ENCODE assay signal across 1 cellular context in the genomic region with DNA sequence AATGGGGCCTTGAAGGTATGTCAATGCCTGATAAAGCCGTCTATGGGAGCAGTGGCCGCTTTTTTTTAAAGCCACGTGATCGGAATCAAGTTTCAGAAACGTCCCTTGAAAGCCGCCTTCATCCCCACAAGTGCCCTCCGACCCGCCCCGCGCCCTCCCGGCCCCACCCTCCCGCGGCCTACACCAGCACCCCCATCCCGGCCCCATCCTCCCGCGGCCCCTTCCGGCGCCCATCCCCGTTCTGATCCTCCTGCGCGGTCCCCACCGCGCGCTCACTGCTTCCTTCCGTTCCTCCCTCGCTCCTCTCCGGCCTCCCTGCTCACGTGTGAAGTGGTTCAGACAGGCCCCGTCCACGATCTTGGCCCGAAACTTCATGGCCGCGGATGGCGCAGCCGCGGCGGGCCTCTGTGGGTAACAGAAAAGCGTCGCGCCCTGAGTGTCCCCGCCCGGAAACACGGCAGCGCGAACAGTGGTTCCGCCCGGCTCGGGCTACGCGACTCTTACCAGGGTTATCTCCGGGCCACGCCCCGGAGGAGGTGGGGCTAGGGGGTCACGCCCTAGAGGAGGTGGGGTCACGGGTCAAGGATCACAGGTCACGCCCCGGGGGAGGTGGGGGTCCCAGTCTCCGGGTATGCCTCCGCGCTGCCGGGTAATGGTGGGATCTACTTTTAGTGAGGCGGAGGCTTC.
A peak's percentile ranks its signal among the peaks of the same experiment; 100 is the strongest.
TF ChIP-seq lines count a peak whose summit lies in the region.

Gene HUS1, minus strand, starts transcription at position 471 of the 687 bp plus-strand sequence. Its CDS starts 96 bp downstream, at position 375.

TF ChIP-seq in HepG2, 621 proteins besides CTCF, POLR2A, EP300 and RAD21 (continued from another document and continues in another):
- TF ChIP-seq, protein P1, sequence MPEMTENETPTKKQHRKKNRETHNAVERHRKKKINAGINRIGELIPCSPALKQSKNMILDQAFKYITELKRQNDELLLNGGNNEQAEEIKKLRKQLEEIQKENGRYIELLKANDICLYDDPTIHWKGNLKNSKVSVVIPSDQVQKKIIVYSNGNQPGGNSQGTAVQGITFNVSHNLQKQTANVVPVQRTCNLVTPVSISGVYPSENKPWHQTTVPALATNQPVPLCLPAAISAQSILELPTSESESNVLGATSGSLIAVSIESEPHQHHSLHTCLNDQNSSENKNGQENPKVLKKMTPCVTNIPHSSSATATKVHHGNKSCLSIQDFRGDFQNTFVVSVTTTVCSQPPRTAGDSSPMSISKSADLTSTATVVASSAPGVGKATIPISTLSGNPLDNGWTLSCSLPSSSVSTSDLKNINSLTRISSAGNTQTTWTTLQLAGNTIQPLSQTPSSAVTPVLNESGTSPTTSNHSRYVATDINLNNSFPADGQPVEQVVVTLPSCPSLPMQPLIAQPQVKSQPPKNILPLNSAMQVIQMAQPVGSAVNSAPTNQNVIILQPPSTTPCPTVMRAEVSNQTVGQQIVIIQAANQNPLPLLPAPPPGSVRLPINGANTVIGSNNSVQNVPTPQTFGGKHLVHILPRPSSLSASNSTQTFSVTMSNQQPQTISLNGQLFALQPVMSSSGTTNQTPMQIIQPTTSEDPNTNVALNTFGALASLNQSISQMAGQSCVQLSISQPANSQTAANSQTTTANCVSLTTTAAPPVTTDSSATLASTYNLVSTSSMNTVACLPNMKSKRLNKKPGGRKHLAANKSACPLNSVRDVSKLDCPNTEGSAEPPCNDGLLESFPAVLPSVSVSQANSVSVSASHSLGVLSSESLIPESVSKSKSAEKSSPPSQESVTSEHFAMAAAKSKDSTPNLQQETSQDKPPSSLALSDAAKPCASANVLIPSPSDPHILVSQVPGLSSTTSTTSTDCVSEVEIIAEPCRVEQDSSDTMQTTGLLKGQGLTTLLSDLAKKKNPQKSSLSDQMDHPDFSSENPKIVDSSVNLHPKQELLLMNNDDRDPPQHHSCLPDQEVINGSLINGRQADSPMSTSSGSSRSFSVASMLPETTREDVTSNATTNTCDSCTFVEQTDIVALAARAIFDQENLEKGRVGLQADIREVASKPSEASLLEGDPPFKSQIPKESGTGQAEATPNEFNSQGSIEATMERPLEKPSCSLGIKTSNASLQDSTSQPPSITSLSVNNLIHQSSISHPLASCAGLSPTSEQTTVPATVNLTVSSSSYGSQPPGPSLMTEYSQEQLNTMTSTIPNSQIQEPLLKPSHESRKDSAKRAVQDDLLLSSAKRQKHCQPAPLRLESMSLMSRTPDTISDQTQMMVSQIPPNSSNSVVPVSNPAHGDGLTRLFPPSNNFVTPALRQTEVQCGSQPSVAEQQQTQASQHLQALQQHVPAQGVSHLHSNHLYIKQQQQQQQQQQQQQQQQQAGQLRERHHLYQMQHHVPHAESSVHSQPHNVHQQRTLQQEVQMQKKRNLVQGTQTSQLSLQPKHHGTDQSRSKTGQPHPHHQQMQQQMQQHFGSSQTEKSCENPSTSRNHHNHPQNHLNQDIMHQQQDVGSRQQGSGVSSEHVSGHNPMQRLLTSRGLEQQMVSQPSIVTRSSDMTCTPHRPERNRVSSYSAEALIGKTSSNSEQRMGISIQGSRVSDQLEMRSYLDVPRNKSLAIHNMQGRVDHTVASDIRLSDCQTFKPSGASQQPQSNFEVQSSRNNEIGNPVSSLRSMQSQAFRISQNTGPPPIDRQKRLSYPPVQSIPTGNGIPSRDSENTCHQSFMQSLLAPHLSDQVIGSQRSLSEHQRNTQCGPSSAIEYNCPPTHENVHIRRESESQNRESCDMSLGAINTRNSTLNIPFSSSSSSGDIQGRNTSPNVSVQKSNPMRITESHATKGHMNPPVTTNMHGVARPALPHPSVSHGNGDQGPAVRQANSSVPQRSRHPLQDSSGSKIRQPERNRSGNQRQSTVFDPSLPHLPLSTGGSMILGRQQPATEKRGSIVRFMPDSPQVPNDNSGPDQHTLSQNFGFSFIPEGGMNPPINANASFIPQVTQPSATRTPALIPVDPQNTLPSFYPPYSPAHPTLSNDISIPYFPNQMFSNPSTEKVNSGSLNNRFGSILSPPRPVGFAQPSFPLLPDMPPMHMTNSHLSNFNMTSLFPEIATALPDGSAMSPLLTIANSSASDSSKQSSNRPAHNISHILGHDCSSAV (CRISPR knock-in tag; IDR thresholded peaks at IDR 0.05; ENCODE audit: borderline replicate concordance), result no peak
- TF ChIP-seq CERS6 (CRISPR knock-in tag; IDR thresholded peaks at IDR 0.05) (no peak), ZNF704 (CRISPR knock-in tag; IDR thresholded peaks at IDR 0.05; ENCODE audit: borderline replicate concordance) (peak; percentile 77; the same call in 1 of the 2 replicates), KDM5A (IDR thresholded peaks at IDR 0.05; ENCODE audit: borderline replicate concordance, low read length) (peak; percentile 94), ZBTB38 (CRISPR knock-in tag; IDR thresholded peaks at IDR 0.05) (peak; percentile 87), ZNF672 (CRISPR knock-in tag; IDR thresholded peaks at IDR 0.05) (0 out of 2 replicates have a peak, but pooled peaks have one; percentile 26), ZNF446 (CRISPR knock-in tag; IDR thresholded peaks at IDR 0.05) (no peak; the same call in 1 of the 2 replicates), ZNF576 (CRISPR knock-in tag; IDR thresholded peaks at IDR 0.05) (0 out of 2 replicates have a peak, but pooled peaks have one; percentile 71), ZNF180 (CRISPR knock-in tag; IDR thresholded peaks at IDR 0.05; ENCODE audit: borderline replicate concordance, low read depth) (no peak), HCFC1 (IDR thresholded peaks at IDR 0.05; ENCODE audit: low read depth, low read length) (peak; percentile 62; the same call in 1 of the 2 replicates), ZNF354B (CRISPR knock-in tag; IDR thresholded peaks at IDR 0.05) (no peak), CHD2 (IDR thresholded peaks at IDR 0.05; ENCODE audit: low read depth, low read length) (peak; percentile 46; the same call in 1 of the 2 replicates), ZNF256 (CRISPR knock-in tag; conservative IDR thresholded peaks at IDR 0.05) (peak; percentile 77; the same call in 1 of the 2 replicates), NR2F6 (IDR thresholded peaks at IDR 0.05) (peak; percentile 98), NR2F6 (CRISPR knock-in tag; IDR thresholded peaks at IDR 0.05) (peak; percentile 98), YEATS2 (CRISPR knock-in tag; IDR thresholded peaks at IDR 0.05; ENCODE audit: borderline replicate concordance) (peak; percentile 94), PAF1 (CRISPR knock-in tag; IDR thresholded peaks at IDR 0.05) (no peak), MEIS1 (CRISPR knock-in tag; IDR thresholded peaks at IDR 0.05; ENCODE audit: borderline replicate concordance) (peak; percentile 63; the same call in 1 of the 2 replicates), KAT8 (CRISPR knock-in tag; IDR thresholded peaks at IDR 0.05) (peak; percentile 96), ZNF230 (CRISPR knock-in tag; IDR thresholded peaks at IDR 0.05) (peak; percentile 85), RNF219 (CRISPR knock-in tag; IDR thresholded peaks at IDR 0.05) (no peak), RARA (CRISPR knock-in tag; IDR thresholded peaks at IDR 0.05) (peak; percentile 85), TBP (CRISPR knock-in tag; IDR thresholded peaks at IDR 0.05) (no peak), ARNTL (CRISPR knock-in tag; IDR thresholded peaks at IDR 0.05) (peak; percentile 86), KLF9 (CRISPR knock-in tag; IDR thresholded peaks at IDR 0.05; ENCODE audit: low read depth) (no peak), HNRNPUL1 (IDR thresholded peaks at IDR 0.05; ENCODE audit: low read depth, low read length) (peak; percentile 89), MTA1 (CRISPR knock-in tag; IDR thresholded peaks at IDR 0.05; ENCODE audit: borderline replicate concordance) (peak; percentile 84; the same call in 1 of the 2 replicates), HINFP (CRISPR knock-in tag; IDR thresholded peaks at IDR 0.05; ENCODE audit: low read depth) (peak; percentile 84), ZNF776 (CRISPR knock-in tag; IDR thresholded peaks at IDR 0.05) (peak; percentile 49; the same call in 1 of the 2 replicates), ZZZ3 (CRISPR knock-in tag; IDR thresholded peaks at IDR 0.05; ENCODE audit: borderline replicate concordance) (peak; percentile 98; the same call in 1 of the 2 replicates), HNRNPLL (IDR thresholded peaks at IDR 0.05; ENCODE audit: low read depth, low read length, poor library complexity, severe bottlenecking) (peak; percentile 88), ZNF83 (CRISPR knock-in tag; IDR thresholded peaks at IDR 0.05; ENCODE audit: borderline replicate concordance) (no peak), ZNF644 (CRISPR knock-in tag; IDR thresholded peaks at IDR 0.05; ENCODE audit: low read depth) (no peak), ZNF121 (CRISPR knock-in tag; IDR thresholded peaks at IDR 0.05) (no peak), GABPB1 (CRISPR knock-in tag; IDR thresholded peaks at IDR 0.05) (peak; percentile 95), MXD3 (CRISPR knock-in tag; IDR thresholded peaks at IDR 0.05) (peak; percentile 92)
- TF ChIP-seq, protein P2, sequence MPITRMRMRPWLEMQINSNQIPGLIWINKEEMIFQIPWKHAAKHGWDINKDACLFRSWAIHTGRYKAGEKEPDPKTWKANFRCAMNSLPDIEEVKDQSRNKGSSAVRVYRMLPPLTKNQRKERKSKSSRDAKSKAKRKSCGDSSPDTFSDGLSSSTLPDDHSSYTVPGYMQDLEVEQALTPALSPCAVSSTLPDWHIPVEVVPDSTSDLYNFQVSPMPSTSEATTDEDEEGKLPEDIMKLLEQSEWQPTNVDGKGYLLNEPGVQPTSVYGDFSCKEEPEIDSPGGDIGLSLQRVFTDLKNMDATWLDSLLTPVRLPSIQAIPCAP (CRISPR knock-in tag; IDR thresholded peaks at IDR 0.05; ENCODE audit: low read depth), result no peak
- TF ChIP-seq, protein P3, sequence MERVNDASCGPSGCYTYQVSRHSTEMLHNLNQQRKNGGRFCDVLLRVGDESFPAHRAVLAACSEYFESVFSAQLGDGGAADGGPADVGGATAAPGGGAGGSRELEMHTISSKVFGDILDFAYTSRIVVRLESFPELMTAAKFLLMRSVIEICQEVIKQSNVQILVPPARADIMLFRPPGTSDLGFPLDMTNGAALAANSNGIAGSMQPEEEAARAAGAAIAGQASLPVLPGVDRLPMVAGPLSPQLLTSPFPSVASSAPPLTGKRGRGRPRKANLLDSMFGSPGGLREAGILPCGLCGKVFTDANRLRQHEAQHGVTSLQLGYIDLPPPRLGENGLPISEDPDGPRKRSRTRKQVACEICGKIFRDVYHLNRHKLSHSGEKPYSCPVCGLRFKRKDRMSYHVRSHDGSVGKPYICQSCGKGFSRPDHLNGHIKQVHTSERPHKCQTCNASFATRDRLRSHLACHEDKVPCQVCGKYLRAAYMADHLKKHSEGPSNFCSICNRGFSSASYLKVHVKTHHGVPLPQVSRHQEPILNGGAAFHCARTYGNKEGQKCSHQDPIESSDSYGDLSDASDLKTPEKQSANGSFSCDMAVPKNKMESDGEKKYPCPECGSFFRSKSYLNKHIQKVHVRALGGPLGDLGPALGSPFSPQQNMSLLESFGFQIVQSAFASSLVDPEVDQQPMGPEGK (CRISPR knock-in tag; IDR thresholded peaks at IDR 0.05), result peak; percentile 60
- TF ChIP-seq, protein P4, sequence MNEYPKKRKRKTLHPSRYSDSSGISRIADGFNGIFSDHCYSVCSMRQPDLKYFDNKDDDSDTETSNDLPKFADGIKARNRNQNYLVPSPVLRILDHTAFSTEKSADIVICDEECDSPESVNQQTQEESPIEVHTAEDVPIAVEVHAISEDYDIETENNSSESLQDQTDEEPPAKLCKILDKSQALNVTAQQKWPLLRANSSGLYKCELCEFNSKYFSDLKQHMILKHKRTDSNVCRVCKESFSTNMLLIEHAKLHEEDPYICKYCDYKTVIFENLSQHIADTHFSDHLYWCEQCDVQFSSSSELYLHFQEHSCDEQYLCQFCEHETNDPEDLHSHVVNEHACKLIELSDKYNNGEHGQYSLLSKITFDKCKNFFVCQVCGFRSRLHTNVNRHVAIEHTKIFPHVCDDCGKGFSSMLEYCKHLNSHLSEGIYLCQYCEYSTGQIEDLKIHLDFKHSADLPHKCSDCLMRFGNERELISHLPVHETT (CRISPR knock-in tag; conservative IDR thresholded peaks at IDR 0.05), result peak; percentile 77
